ENCODE assay signal across 21 cellular contexts in the genomic region with DNA sequence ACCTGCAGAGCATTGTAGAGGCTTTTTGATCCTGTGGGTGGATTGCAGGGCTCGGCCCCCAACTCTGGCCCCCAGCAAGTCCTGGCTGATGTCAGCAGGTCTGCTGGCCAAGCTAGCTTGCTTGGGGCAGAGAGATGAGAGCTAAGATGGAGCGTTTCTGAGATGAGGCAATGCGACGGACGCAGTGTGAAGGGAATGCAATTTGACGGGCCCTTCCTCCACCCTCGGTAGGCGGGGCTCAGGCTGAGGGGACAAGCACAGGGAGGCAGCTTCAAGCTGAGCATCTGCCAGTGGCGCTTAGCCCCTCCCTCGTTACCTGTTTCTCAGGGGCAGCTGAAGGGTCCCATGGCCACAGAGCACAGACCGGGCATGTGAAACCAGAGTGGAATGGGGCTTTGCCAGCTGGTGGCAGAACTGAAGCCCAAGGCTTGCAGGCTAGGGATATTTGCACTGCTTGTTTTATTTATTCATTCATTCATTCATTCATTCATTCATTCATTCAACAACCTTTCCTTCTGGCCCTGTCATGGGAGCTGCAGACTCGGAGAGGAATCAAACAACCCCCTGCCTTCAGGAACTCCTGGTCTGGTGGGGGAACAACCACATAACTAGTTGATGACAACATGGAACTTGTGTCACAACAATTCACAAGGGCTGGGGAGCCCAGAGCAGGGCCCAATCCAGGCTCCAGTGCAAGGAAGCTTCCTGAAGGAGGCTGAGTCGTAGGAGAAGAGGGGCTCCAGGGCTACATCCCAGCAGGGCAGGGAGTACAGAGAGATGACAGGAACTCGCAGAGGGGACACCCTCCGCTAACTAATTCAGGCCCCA.
DNase-seq lines count a peak whose midpoint lies in the region; ATAC-seq and TF ChIP-seq lines count a peak whose summit lies in the region.
"Had no signal": no experiment of that assay in that cellular context is flagged by ENCODE, and none has a peak within 500 bp of the region (broad histone marks: within the 10 kb centered on the region; RNA-seq: fewer than 3 reads in every experiment).

No MANE protein-coding gene starts in this region.

- peaks cover 4% of the 10 kb centered on the region; the same call in 1 of the 2 replicates for H3K27me3 Mint-ChIP-seq in WTC11 (ENCODE audit: low read depth)
- H3K27me3 Mint-ChIP-seq: B cell had no signal

- H3K9me3 Mint-ChIP-seq in WTC11 = no peaks in the 10 kb centered on the region
- H3K9me3 Mint-ChIP-seq: stimulated activated memory B cell treated with anti-CD40 and anti-IgM and Interleukin-4, amounts not matched to agents 10 μg/mL and 1 μg/mL and 100 μg/mL, for 72 hours had no signal

- no peak for TF ChIP-seq CTCF in WTC11 (IDR thresholded peaks at IDR 0.05)

- no peak overlapping the region for H3K27ac Mint-ChIP-seq in WTC11
- H3K27ac Mint-ChIP-seq: B cell; stimulated activated memory B cell treated with anti-CD40 and anti-IgM and Interleukin-4, amounts not matched to agents 10 μg/mL and 1 μg/mL and 100 μg/mL, for 72 hours had no signal

- DNase-seq in H4 (ENCODE audit: low spot score) = peak; percentile 37
- peak; percentile 64 for DNase-seq in WTC11 (ENCODE audit: low spot score)
- DNase-seq in iPS-NIHi7 (ENCODE audit: extremely low spot score) = peak; percentile 82
- peak; percentile 57 for DNase-seq in retina
- no peak for DNase-seq in HT-29 (ENCODE audit: low spot score)
- no peak for DNase-seq in stimulated activated naive CD4-positive, alpha-beta T cell (lab: John Stamatoyannopoulos, UW)
- DNase-seq in NCI-H69 (lab: John Stamatoyannopoulos, UW) = no peak
- DNase-seq: activated CD4-positive, alpha-beta T cell treated with anti-CD3 and anti-CD28 coated beads for 48 hours; activated CD8-positive, alpha-beta memory T cell treated with anti-CD3 and anti-CD28 coated beads, Interleukin-2, amount 50 U/mL, for 48 hours; activated effector memory CD4-positive, alpha-beta T cell treated with anti-CD3 and anti-CD28 coated beads, Interleukin-2, amount 50 U/mL, for 16 hours; adrenal gland; Caco-2; caudate nucleus; NCI-H1694 treated with DMSO at 0.1 percent for 48 hours; NK-92 treated with Interleukin-12 subunit alpha and Interleukin-12 subunit beta, amount 100 ng/mL, for 24 hours; tibial artery had no signal

- POLR2A ChIA-PET in WTC11 (lab: Charles Lee) = interaction anchor here (0.5 kb wide), 1 partner anchor 59 kb away, joined by 4 read pairs; no protein-coding TSS in a partner anchor

- H3K4me3 Mint-ChIP-seq in WTC11 = no peak overlapping the region
- H3K4me3 Mint-ChIP-seq: B cell; stimulated activated memory B cell treated with anti-CD40 and anti-IgM and Interleukin-4, amounts not matched to agents 10 μg/mL and 1 μg/mL and 100 μg/mL, for 72 hours had no signal

- H3K4me1 Mint-ChIP-seq in WTC11 = peaks cover 8% of the 10 kb centered on the region
- H3K4me1 Mint-ChIP-seq: B cell; stimulated activated memory B cell treated with anti-CD40 and anti-IgM and Interleukin-4, amounts not matched to agents 10 μg/mL and 1 μg/mL and 100 μg/mL, for 72 hours had no signal

- ATAC-seq in WTC11 = peak; percentile 70
- ATAC-seq: esophagus mucosa; HepG2; sciatic nerve; stimulated activated memory B cell treated with anti-CD40 and anti-IgM and Interleukin-4, amounts not matched to agents 10 μg/mL and 1 μg/mL and 100 μg/mL, for 72 hours had no signal

- CTCF ChIA-PET in WTC11 (lab: Charles Lee) = interaction anchor here (1.0 to 3.3 kb wide), 4 partner anchors 9 to 106 kb away, joined by 3 to 56 read pairs (median 3); no protein-coding TSS in a partner anchor

- H3K36me3 Mint-ChIP-seq in WTC11 = no peaks in the 10 kb centered on the region
- H3K36me3 Mint-ChIP-seq: stimulated activated memory B cell treated with anti-CD40 and anti-IgM and Interleukin-4, amounts not matched to agents 10 μg/mL and 1 μg/mL and 100 μg/mL, for 72 hours had no signal

TF ChIP-seq in WTC11, 78 proteins besides CTCF, POLR2A, EP300 and RAD21:
- TF ChIP-seq MAX (CRISPR knock-in tag; IDR thresholded peaks at IDR 0.05) (no peak), AR (CRISPR knock-in tag; IDR thresholded peaks at IDR 0.05) (no peak), OVOL2 (CRISPR knock-in tag; IDR thresholded peaks at IDR 0.05; ENCODE audit: borderline replicate concordance) (no peak), TCF7 (CRISPR knock-in tag; IDR thresholded peaks at IDR 0.05; ENCODE audit: low read depth) (no peak)
- TF ChIP-seq, protein P1, sequence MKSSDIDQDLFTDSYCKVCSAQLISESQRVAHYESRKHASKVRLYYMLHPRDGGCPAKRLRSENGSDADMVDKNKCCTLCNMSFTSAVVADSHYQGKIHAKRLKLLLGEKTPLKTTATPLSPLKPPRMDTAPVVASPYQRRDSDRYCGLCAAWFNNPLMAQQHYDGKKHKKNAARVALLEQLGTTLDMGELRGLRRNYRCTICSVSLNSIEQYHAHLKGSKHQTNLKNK (CRISPR knock-in tag; IDR thresholded peaks at IDR 0.05) = no peak
- TF ChIP-seq, protein P2, sequence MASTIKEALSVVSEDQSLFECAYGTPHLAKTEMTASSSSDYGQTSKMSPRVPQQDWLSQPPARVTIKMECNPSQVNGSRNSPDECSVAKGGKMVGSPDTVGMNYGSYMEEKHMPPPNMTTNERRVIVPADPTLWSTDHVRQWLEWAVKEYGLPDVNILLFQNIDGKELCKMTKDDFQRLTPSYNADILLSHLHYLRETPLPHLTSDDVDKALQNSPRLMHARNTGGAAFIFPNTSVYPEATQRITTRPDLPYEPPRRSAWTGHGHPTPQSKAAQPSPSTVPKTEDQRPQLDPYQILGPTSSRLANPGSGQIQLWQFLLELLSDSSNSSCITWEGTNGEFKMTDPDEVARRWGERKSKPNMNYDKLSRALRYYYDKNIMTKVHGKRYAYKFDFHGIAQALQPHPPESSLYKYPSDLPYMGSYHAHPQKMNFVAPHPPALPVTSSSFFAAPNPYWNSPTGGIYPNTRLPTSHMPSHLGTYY (CRISPR knock-in tag; IDR thresholded peaks at IDR 0.05) = no peak

Comparison
In these comparisons a context has a peak if more than half of its experiments do, and no peak if none do; other contexts are left out.
1. DNase-seq: peak in H4 (single experiment), WTC11 (single experiment), iPS-NIHi7 (single experiment) and retina (single experiment); none in HT-29 (single experiment), stimulated activated naive CD4-positive, alpha-beta T cell (0 of 6) and NCI-H69 (single experiment).